ENCODE assay signal across 10 cellular contexts in genomic region chr12:11773889-11774677, GRCh38.
A peak's percentile ranks its signal among the peaks of the same experiment; 100 is the strongest.
DNase-seq lines count a peak whose midpoint lies in the region; ATAC-seq and TF ChIP-seq lines count a peak whose summit lies in the region.
"Had no signal": no experiment of that assay in that cellular context is flagged by ENCODE, and none has a peak within 500 bp of the region (broad histone marks: within the 10 kb centered on the region; RNA-seq: fewer than 3 reads in every experiment).

No MANE protein-coding gene starts in this region.

- intact Hi-C loops in Right ventricle myocardium superior (cut with DNase I) = no loop called here
- intact Hi-C loops in cardiac septum (cut with DNase I) = no loop called here
- intact Hi-C loops in right lobe of liver (cut with DNase I) = no loop called here
- intact Hi-C loops in transverse colon (cut with DNase I; ENCODE audit: low total_unique reads) = no loop called here
- intact Hi-C loops in lower leg skin (cut with DNase I; ENCODE audit: low total_unique reads) = no loop called here

- no peak for TF ChIP-seq EP300 in transverse colon (IDR thresholded peaks at IDR 0.05; ENCODE audit: low read depth)

- no peak for TF ChIP-seq POLR2A in right lobe of liver (IDR thresholded peaks at IDR 0.05)
- TF ChIP-seq POLR2A in transverse colon (IDR thresholded peaks at IDR 0.05) = no peak
- no peak for TF ChIP-seq POLR2A in lower leg skin (IDR thresholded peaks at IDR 0.05)

- WGBS in right lobe of liver (ENCODE audit: insufficient coverage, low coverage, low lambda C conversion rate, missing lambda C conversion rate) = 58% methylated on average over 9 of the region's 10 CpGs
- WGBS in transverse colon (ENCODE audit: low coverage in 1 of 2), 2 donors = 46 to 79% methylated on average over 4 to 10 of the region's 10 CpGs
- WGBS in lower leg skin, 2 donors = 81 to 87% methylated on average over 10 of the region's 10 CpGs

- no peak overlapping the region for H3K4me3 ChIP-seq in right lobe of liver
- H3K4me3 ChIP-seq in transverse colon = no peak overlapping the region
- no peak overlapping the region for H3K4me3 ChIP-seq in lower leg skin (ENCODE audit: low read depth, poor library complexity, severe bottlenecking)
- no peak overlapping the region for H3K4me3 ChIP-seq in SJCRH30

- H3K4me1 ChIP-seq in right lobe of liver (peaks cover 0 to 22% (median 0%) of the 10 kb centered on the region in 4 donors), transverse colon (peaks cover 19 to 56% (median 33%) of the 10 kb centered on the region in 4 donors), SJCRH30 (no peaks in the 10 kb centered on the region)
- H3K4me1 ChIP-seq: BE2C had no signal

- H3K36me3 ChIP-seq in right lobe of liver (no peaks in the 10 kb centered on the region), transverse colon (no peaks in the 10 kb centered on the region), SJCRH30 (no peaks in the 10 kb centered on the region)
- H3K36me3 ChIP-seq: BE2C had no signal

- in situ Hi-C loops in transverse colon (cut with MboI; ENCODE audit: low pct_ligation_motif_present in 1 of 4, low pct_unique_long_range_greater_than_20kb in 1 of 4, low sequenced_read_pairs in 3 of 4) = no loop called here

- H3K27me3 ChIP-seq in right lobe of liver (no peaks in the 10 kb centered on the region), transverse colon (no peaks in the 10 kb centered on the region), SJCRH30 (no peaks in the 10 kb centered on the region)
- H3K27me3 ChIP-seq: BE2C had no signal

- DNase-seq in Right ventricle myocardium superior = no peak
- DNase-seq in cardiac septum (ENCODE audit: low spot score) = no peak
- peak; percentile 86 for DNase-seq in SKM-1 treated with dmso at 0.1 percent for 144 hours (lab: John Stamatoyannopoulos, UW; ENCODE audit: unreplicated experiment)
- peak in 2 of 3 donors; percentile 34 to 62 for DNase-seq in right lobe of liver
- no peak for DNase-seq in transverse colon
- DNase-seq in lower leg skin (ENCODE audit: low spot score in 2 of 2) = no peak
- DNase-seq in stimulated activated CD4-positive, alpha-beta T cell treated with anti-CD3 and anti-CD28 coated beads, Interleukin-1b, Interleukin-23, amount 100 ng/mL, for 48 hours = no peak
- no peak for DNase-seq in SJCRH30
- DNase-seq: BE2C, NCI-H2029 had no signal

- H3K9me3 ChIP-seq in right lobe of liver (no peaks in the 10 kb centered on the region), transverse colon (no peaks in the 10 kb centered on the region), SJCRH30 (replicated peaks) (no peaks in the 10 kb centered on the region)
- H3K9me3 ChIP-seq: BE2C had no signal

- TF ChIP-seq CTCF in right lobe of liver (IDR thresholded peaks at IDR 0.05) = no peak
- TF ChIP-seq CTCF in transverse colon (IDR thresholded peaks at IDR 0.05) = no peak
- no peak for TF ChIP-seq CTCF in lower leg skin (IDR thresholded peaks at IDR 0.05)

- peak overlapping the region in 1 of 3 donors; percentile 43 for H3K27ac ChIP-seq in right lobe of liver
- H3K27ac ChIP-seq in transverse colon = peak overlapping the region; percentile 13 to 46 (median 38)
- H3K27ac ChIP-seq in SJCRH30 = no peak overlapping the region

- ATAC-seq in Right ventricle myocardium superior (ENCODE audit: poor library complexity) (peak; percentile 19), right lobe of liver (peak; percentile 32 to 83 (median 42))

Comparison
In these comparisons a context has a peak if more than half of its experiments do, and no peak if none do; other contexts are left out.
1. DNase-seq: peak in SKM-1 treated with dmso at 0.1 percent for 144 hours (single experiment) and right lobe of liver (2 of 3); none in Right ventricle myocardium superior (single experiment), cardiac septum (single experiment), transverse colon (single experiment), lower leg skin (0 of 2), stimulated activated CD4-positive, alpha-beta T cell treated with anti-CD3 and anti-CD28 coated beads, Interleukin-1b, Interleukin-23, amount 100 ng/mL, for 48 hours (single experiment) and SJCRH30 (0 of 2).